20 cellular contexts compared by ENCODE assay signal in genomic region chr11:86196291-86196690, GRCh38.
"Had no signal": no experiment of that assay in that cellular context is flagged by ENCODE, and none has a peak within 500 bp of the region (broad histone marks: within the 10 kb centered on the region; RNA-seq: fewer than 3 reads in every experiment).

No MANE protein-coding gene starts in this region.

- H3K36me3 Mint-ChIP-seq: mesothelial cell of epicardium had no signal

- H3K27ac ChIP-seq: epithelial cell of prostate, gastrocnemius medialis, lower lobe of right lung, prostate gland, skin epidermis had no signal

- H3K27me3 ChIP-seq: gastrocnemius medialis, heart left ventricle had no signal

- H3K9me3 Mint-ChIP-seq: activated naive CD4-positive, alpha-beta T cell treated with anti-CD3 and anti-CD28 coated beads for 36 hours; activated naive CD8-positive, alpha-beta T cell treated with anti-CD3 and anti-CD28 coated beads, Interleukin-2, amount 50 U/mL, for 24 hours; activated T-helper 2 cell treated with anti-CD3 and anti-CD28 coated beads, Interferon-gamma antibody, Interleukin-2, Interleukin-4, amounts not matched to agents 10 μg/mL and 5 μg/mL and 100 μg/mL, durations not matched to agents 14 hours and 24 hours and 36 hours; immature natural killer cell; mesothelial cell of epicardium had no signal

- H3K9me3 ChIP-seq: gastrocnemius medialis, heart left ventricle, lower lobe of right lung, prostate gland had no signal

- H3K4me3 Mint-ChIP-seq: activated naive CD4-positive, alpha-beta T cell treated with anti-CD3 and anti-CD28 coated beads for 36 hours; activated naive CD8-positive, alpha-beta T cell treated with anti-CD3 and anti-CD28 coated beads, Interleukin-2, amount 50 U/mL, for 24 hours; immature natural killer cell; mesothelial cell of epicardium; T-helper 17 cell had no signal

- ATAC-seq: activated CD4-positive, CD25-positive, alpha-beta regulatory T cell treated with anti-CD3 and anti-CD28 coated beads, Interleukin-2, amount 50 U/mL, for 24 hours; activated naive CD8-positive, alpha-beta T cell treated with anti-CD3 and anti-CD28 coated beads, Interleukin-2, amount 50 U/mL, for 24 hours; gastrocnemius medialis; heart left ventricle; lower lobe of right lung; right cardiac atrium; T-helper 17 cell had no signal

- H3K27ac Mint-ChIP-seq: activated naive CD4-positive, alpha-beta T cell treated with anti-CD3 and anti-CD28 coated beads for 36 hours; activated naive CD8-positive, alpha-beta T cell treated with anti-CD3 and anti-CD28 coated beads, Interleukin-2, amount 50 U/mL, for 24 hours; activated T-helper 2 cell treated with anti-CD3 and anti-CD28 coated beads, Interferon-gamma antibody, Interleukin-2, Interleukin-4, amounts not matched to agents 10 μg/mL and 5 μg/mL and 100 μg/mL, durations not matched to agents 14 hours and 24 hours and 36 hours; immature natural killer cell; mesothelial cell of epicardium; T-helper 17 cell had no signal

- H3K27me3 Mint-ChIP-seq: T-helper 17 cell had no signal

- H3K4me3 ChIP-seq: gastrocnemius medialis, heart left ventricle, lower lobe of right lung, prostate gland, skin epidermis had no signal

- H3K4me1 ChIP-seq: prostate gland had no signal

- H3K36me3 ChIP-seq: gastrocnemius medialis, heart left ventricle, lower lobe of right lung, prostate gland had no signal

- DNase-seq: activated naive CD4-positive, alpha-beta T cell treated with anti-CD3 and anti-CD28 coated beads for 36 hours; activated naive CD8-positive, alpha-beta T cell treated with anti-CD3 and anti-CD28 coated beads, Interleukin-2, amount 50 U/mL, for 24 hours; activated T-cell treated with anti-CD3 and anti-CD28 coated beads, Interleukin-2, amount 50 U/mL, for 1 hour; dermis blood vessel endothelial cell; gastrocnemius medialis; heart left ventricle; immature natural killer cell; lower lobe of right lung; right cardiac atrium; stimulated activated CD4-positive, alpha-beta T cell treated with anti-CD3 and anti-CD28 coated beads, Interleukin-4, amount 100 ng/mL, for 4 hours; stimulated activated CD8-positive, alpha-beta memory T cell treated with anti-CD3 and anti-CD28 coated beads, Interleukin-4, amount 100 ng/mL, for 48 hours; stimulated activated naive CD4-positive, alpha-beta T cell treated with Interleukin-2 at 50 U/mL for 16 hours; T-helper 17 cell; trophoblast cell had no signal
